ENCODE assay signal across 15 cellular contexts in the genomic region with DNA sequence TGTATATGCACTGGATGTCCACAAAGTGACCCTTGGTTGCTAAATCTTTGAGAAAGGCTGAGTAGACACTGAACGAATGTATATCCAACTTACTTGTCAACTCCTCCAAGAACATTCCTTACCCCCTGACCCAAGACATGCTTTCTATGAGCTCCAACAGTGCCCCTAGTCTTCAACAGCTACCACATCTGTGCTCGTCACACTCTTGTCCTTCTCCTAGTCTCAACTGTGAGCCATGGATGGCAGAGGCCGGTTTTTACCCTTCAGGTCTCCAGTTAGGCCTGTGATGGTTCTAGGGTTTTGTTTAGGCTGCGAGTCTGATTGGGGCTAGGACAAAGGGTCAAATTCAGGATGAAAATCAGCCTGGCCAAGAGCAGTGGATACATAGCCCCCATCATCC. TPM values are rescaled to one million over a fixed set of nuclear protein-coding genes. Genes with fewer than 3 reads are reported as not detected.
"Had no signal": no experiment of that assay in that cellular context is flagged by ENCODE, and none has a peak within 500 bp of the region (broad histone marks: within the 10 kb centered on the region; RNA-seq: fewer than 3 reads in every experiment).

No MANE protein-coding gene starts in this region.

- DNase-seq: MV-4-11, NCI-H1048, NCI-H1436 treated with DMSO at 0.1 percent for 48 hours, NCI-H1694, NCI-H187 treated with DMSO at 0.1 percent for 48 hours, NCI-H2029 treated with DMSO at 0.1 percent for 48 hours, NCI-H2227 treated with DMSO at 0.1 percent for 48 hours, NCI-H526 treated with DMSO at 0.1 percent for 48 hours, NCI-H748 treated with DMSO at 0.1 percent for 48 hours, Right ventricle myocardium superior, RPMI8226, SIG-M5 had no signal

- H3K4me3 ChIP-seq: SJSA1, SK-N-MC had no signal

- H3K9me3 ChIP-seq: SJSA1 had no signal

- H3K36me3 ChIP-seq: SJSA1 had no signal

- H3K27me3 ChIP-seq: SJSA1 had no signal

- H3K4me1 ChIP-seq: SJSA1 had no signal

- H3K27ac ChIP-seq: SJSA1, SK-N-MC had no signal

RNA-seq across cellular contexts. Expression of gene GPX3, which starts 19.0 kb away (rescaled TPM):
- total RNA-seq: MCF 10A had no signal
